In genomic region chr20:30922129-30922528, GRCh38 we compare ENCODE assay signal across 21 cellular contexts.
A peak's percentile ranks its signal among the peaks of the same experiment; 100 is the strongest.
DNase-seq lines count a peak whose midpoint lies in the region; ATAC-seq and TF ChIP-seq lines count a peak whose summit lies in the region.
"Had no signal": no experiment of that assay in that cellular context is flagged by ENCODE, and none has a peak within 500 bp of the region (broad histone marks: within the 10 kb centered on the region; RNA-seq: fewer than 3 reads in every experiment).

No MANE protein-coding gene starts in this region.

- no peaks in the 10 kb centered on the region for H3K36me3 ChIP-seq in spleen
- H3K36me3 ChIP-seq in naive thymus-derived CD4-positive, alpha-beta T cell (ENCODE audit: control insufficient read depth in 2 of 3, insufficient read depth in 3 of 3, low read length in 3 of 3): no peaks in the 10 kb centered on the region
- H3K36me3 ChIP-seq: Peyer's patch, SJSA1 had no signal

- peaks cover 7% of the 10 kb centered on the region for H3K9me3 Mint-ChIP-seq in glutamatergic neuron (ENCODE audit: unreplicated experiment)
- H3K9me3 Mint-ChIP-seq in naive thymus-derived CD4-positive, alpha-beta T cell: peaks cover 0 to 60% (median 28%) of the 10 kb centered on the region in 11 donors
- peaks cover 26% of the 10 kb centered on the region for H3K9me3 Mint-ChIP-seq in activated CD8-positive, alpha-beta T cell treated with anti-CD3 and anti-CD28 coated beads, Interleukin-2, amount 10 ng/mL, durations not matched to agents 7 days and 5 days (ENCODE audit: insufficient read depth)

- ATAC-seq in right cardiac atrium: peak; percentile 28 to 38
- ATAC-seq in left ventricle myocardium superior: no peak
- ATAC-seq in GM21447 (IDR thresholded peaks at IDR 0.05; ENCODE audit: unreplicated experiment): no peak
- no peak for ATAC-seq in naive thymus-derived CD4-positive, alpha-beta T cell
- no peak for ATAC-seq in activated CD8-positive, alpha-beta T cell treated with anti-CD3 and anti-CD28 coated beads, Interleukin-2, amount 10 ng/mL, durations not matched to agents 7 days and 5 days

- TF ChIP-seq POLR2A in spleen (IDR thresholded peaks at IDR 0.05): no peak

- H3K27me3 ChIP-seq in right cardiac atrium (ENCODE audit: control insufficient read depth, insufficient read depth) (no peaks in the 10 kb centered on the region), spleen (replicated peaks in 1 of 7) (peaks cover 0 to 13% (median 0%) of the 10 kb centered on the region in 7 donors)
- no peaks in the 10 kb centered on the region for H3K27me3 ChIP-seq in naive thymus-derived CD4-positive, alpha-beta T cell (ENCODE audit: control insufficient read depth in 2 of 2, insufficient read depth in 2 of 2, low read length in 2 of 2)
- H3K27me3 ChIP-seq: Peyer's patch, SJSA1 had no signal

- H3K4me3 ChIP-seq in right cardiac atrium (ENCODE audit: low read length): no peak overlapping the region
- H3K4me3 ChIP-seq in spleen: no peak overlapping the region
- H3K4me3 ChIP-seq in naive thymus-derived CD4-positive, alpha-beta T cell (ENCODE audit: low read length): no peak overlapping the region
- H3K4me3 ChIP-seq: Peyer's patch, SJSA1 had no signal

- POLR2A ChIA-PET in naive thymus-derived CD4-positive, alpha-beta T cell (lab: Charles Lee): no interaction called here
- POLR2A ChIA-PET in activated CD8-positive, alpha-beta T cell treated with anti-CD3 and anti-CD28 coated beads, Interleukin-2, amount 10 ng/mL, durations not matched to agents 7 days and 5 days (lab: Charles Lee): no interaction called here

- no peaks in the 10 kb centered on the region for H3K36me3 Mint-ChIP-seq in glutamatergic neuron (ENCODE audit: unreplicated experiment)
- peaks cover 0 to 14% (median 3%) of the 10 kb centered on the region in 5 donors for H3K36me3 Mint-ChIP-seq in naive thymus-derived CD4-positive, alpha-beta T cell
- peaks cover 6% of the 10 kb centered on the region for H3K36me3 Mint-ChIP-seq in activated CD8-positive, alpha-beta T cell treated with anti-CD3 and anti-CD28 coated beads, Interleukin-2, amount 10 ng/mL, durations not matched to agents 7 days and 5 days (ENCODE audit: low read depth)
- H3K36me3 Mint-ChIP-seq: IgD-negative memory B cell had no signal

- H3K4me1 Mint-ChIP-seq in glutamatergic neuron (ENCODE audit: low read depth, unreplicated experiment): no peaks in the 10 kb centered on the region
- H3K4me1 Mint-ChIP-seq in naive thymus-derived CD4-positive, alpha-beta T cell: no peaks in the 10 kb centered on the region
- H3K4me1 Mint-ChIP-seq in activated CD8-positive, alpha-beta T cell treated with anti-CD3 and anti-CD28 coated beads, Interleukin-2, amount 10 ng/mL, durations not matched to agents 7 days and 5 days (ENCODE audit: low read depth): no peaks in the 10 kb centered on the region
- H3K4me1 Mint-ChIP-seq: CD8-positive, alpha-beta memory T cell; IgD-negative memory B cell had no signal

- H3K27ac ChIP-seq in right cardiac atrium (ENCODE audit: low read length): no peak overlapping the region
- H3K27ac ChIP-seq in spleen: no peak overlapping the region
- H3K27ac ChIP-seq in naive thymus-derived CD4-positive, alpha-beta T cell (ENCODE audit: low read depth, low read length): no peak overlapping the region
- H3K27ac ChIP-seq: C4-2B, Peyer's patch, SJSA1 had no signal

- CTCF ChIA-PET in naive thymus-derived CD4-positive, alpha-beta T cell (lab: Charles Lee): no interaction called here
- CTCF ChIA-PET in activated CD8-positive, alpha-beta T cell treated with anti-CD3 and anti-CD28 coated beads, Interleukin-2, amount 10 ng/mL, durations not matched to agents 7 days and 5 days (lab: Charles Lee): no interaction called here

- no peaks in the 10 kb centered on the region for H3K4me1 ChIP-seq in right cardiac atrium (ENCODE audit: control insufficient read depth, insufficient read depth, low read length)
- no peaks in the 10 kb centered on the region for H3K4me1 ChIP-seq in spleen
- H3K4me1 ChIP-seq in naive thymus-derived CD4-positive, alpha-beta T cell (ENCODE audit: control insufficient read depth in 2 of 2, insufficient read depth in 2 of 2, low read length in 2 of 2): no peaks in the 10 kb centered on the region
- H3K4me1 ChIP-seq: Peyer's patch, SJSA1 had no signal

- H3K27ac Mint-ChIP-seq in glutamatergic neuron (ENCODE audit: unreplicated experiment): no peak overlapping the region
- no peak overlapping the region for H3K27ac Mint-ChIP-seq in naive thymus-derived CD4-positive, alpha-beta T cell
- no peak overlapping the region for H3K27ac Mint-ChIP-seq in activated CD8-positive, alpha-beta T cell treated with anti-CD3 and anti-CD28 coated beads, Interleukin-2, amount 10 ng/mL, durations not matched to agents 7 days and 5 days
- H3K27ac Mint-ChIP-seq: CD8-positive, alpha-beta memory T cell; IgD-negative memory B cell had no signal

- no peaks in the 10 kb centered on the region for H3K27me3 Mint-ChIP-seq in glutamatergic neuron (ENCODE audit: unreplicated experiment)
- H3K27me3 Mint-ChIP-seq in naive thymus-derived CD4-positive, alpha-beta T cell: peaks cover 0 to 4% (median 0%) of the 10 kb centered on the region in 5 donors
- no peaks in the 10 kb centered on the region for H3K27me3 Mint-ChIP-seq in activated CD8-positive, alpha-beta T cell treated with anti-CD3 and anti-CD28 coated beads, Interleukin-2, amount 10 ng/mL, durations not matched to agents 7 days and 5 days (ENCODE audit: low read depth)
- H3K27me3 Mint-ChIP-seq: IgD-negative memory B cell had no signal

- WGBS in right cardiac atrium: 62% methylated on average over 55 of the region's 55 CpGs
- WGBS in spleen, 5 donors: 37 to 70% (median 62%) methylated on average over 42 to 55 of the region's 55 CpGs

- peak in 2 of 3 donors; percentile 28 to 33 for DNase-seq in right cardiac atrium
- DNase-seq in left ventricle myocardium superior: no peak
- peak; percentile 62 for DNase-seq in glutamatergic neuron
- peak; percentile 57 for DNase-seq in spleen
- DNase-seq in naive thymus-derived CD4-positive, alpha-beta T cell: no peak
- DNase-seq in activated CD8-positive, alpha-beta T cell treated with anti-CD3 and anti-CD28 coated beads, Interleukin-2, amount 10 ng/mL, durations not matched to agents 7 days and 5 days: no peak
- DNase-seq: Calu3; CD8-positive, alpha-beta memory T cell; DMS53; GDM1; NCI-H1105; NCI-H146; NCI-H2029; NCI-H2227 treated with DMSO at 0.1 percent for 48 hours; NCI-H510A treated with DMSO at 0.1 percent for 48 hours; NCI-H748 treated with DMSO at 0.1 percent for 48 hours; Peyer's patch had no signal

- H3K9me3 ChIP-seq in right cardiac atrium (ENCODE audit: control insufficient read depth, low read length): no peaks in the 10 kb centered on the region
- H3K9me3 ChIP-seq in spleen: peaks cover 0 to 76% (median 58%) of the 10 kb centered on the region in 8 donors
- no peaks in the 10 kb centered on the region for H3K9me3 ChIP-seq in naive thymus-derived CD4-positive, alpha-beta T cell (ENCODE audit: control insufficient read depth in 2 of 3, low read length in 3 of 3)
- H3K9me3 ChIP-seq: SJSA1 had no signal

- intact Hi-C loops in right cardiac atrium (cut with DNase I): no loop called here
- intact Hi-C loops in left ventricle myocardium superior (cut with micrococcal nuclease): no loop called here
- intact Hi-C loops in spleen (cut with DNase I; ENCODE audit: low total_unique reads): no loop called here
- intact Hi-C loops in naive thymus-derived CD4-positive, alpha-beta T cell (cut with micrococcal nuclease): no loop called here

- no peak overlapping the region for H3K4me3 Mint-ChIP-seq in glutamatergic neuron (ENCODE audit: unreplicated experiment)
- no peak overlapping the region for H3K4me3 Mint-ChIP-seq in naive thymus-derived CD4-positive, alpha-beta T cell
- H3K4me3 Mint-ChIP-seq in activated CD8-positive, alpha-beta T cell treated with anti-CD3 and anti-CD28 coated beads, Interleukin-2, amount 10 ng/mL, durations not matched to agents 7 days and 5 days: no peak overlapping the region
- H3K4me3 Mint-ChIP-seq: CD8-positive, alpha-beta memory T cell; IgD-negative memory B cell had no signal

- TF ChIP-seq CTCF in glutamatergic neuron (IDR thresholded peaks at IDR 0.05; ENCODE audit: partially characterized antibody, unreplicated experiment) (peak; percentile 54), spleen (IDR thresholded peaks at IDR 0.05 in 8 of 11, conservative IDR thresholded peaks at IDR 0.05 in 3 of 11) (no peak)

Comparison
In these comparisons a context has a peak if more than half of its experiments do, and no peak if none do; other contexts are left out.
1. ATAC-seq: peak in right cardiac atrium (2 of 2); none in left ventricle myocardium superior (single experiment), GM21447 (single experiment), naive thymus-derived CD4-positive, alpha-beta T cell (single experiment) and activated CD8-positive, alpha-beta T cell treated with anti-CD3 and anti-CD28 coated beads, Interleukin-2, amount 10 ng/mL, durations not matched to agents 7 days and 5 days (single experiment).
2. DNase-seq: peak in right cardiac atrium (2 of 3), glutamatergic neuron (single experiment) and spleen (single experiment); none in left ventricle myocardium superior (single experiment), naive thymus-derived CD4-positive, alpha-beta T cell (0 of 9) and activated CD8-positive, alpha-beta T cell treated with anti-CD3 and anti-CD28 coated beads, Interleukin-2, amount 10 ng/mL, durations not matched to agents 7 days and 5 days (single experiment).